ENCODE assay signal across 8 cellular contexts in genomic region chr10:73772280-73773151, GRCh38. TPM values are rescaled to one million over a fixed set of nuclear protein-coding genes. Genes with fewer than 3 reads are reported as not detected.
DNase-seq lines count a peak whose midpoint lies in the region; ATAC-seq and TF ChIP-seq lines count a peak whose summit lies in the region.

No MANE protein-coding gene starts in this region.

- ATAC-seq in HG02588 (IDR thresholded peaks at IDR 0.05; ENCODE audit: unreplicated experiment), result peak; percentile 62
- ATAC-seq in activated B cell treated with CpG ODN at 0.5 μM for 24 hours (ENCODE audit: low read depth), result peak; percentile 67

- no peak for TF ChIP-seq CTCF in activated B cell treated with CpG ODN at 0.5 μM for 24 hours (IDR thresholded peaks at IDR 0.05)
- no peak for TF ChIP-seq CTCF in cardiac fibroblast (IDR thresholded peaks at IDR 0.05; ENCODE audit: low read depth, low read length)

- peak overlapping the region; percentile 91 for H3K27ac Mint-ChIP-seq in activated B cell treated with CpG ODN at 0.5 μM for 24 hours

- H3K9me3 Mint-ChIP-seq in activated B cell treated with CpG ODN at 0.5 μM for 24 hours, result no peaks in the 10 kb centered on the region

- peak overlapping the region; percentile 62 for H3K4me3 ChIP-seq in cardiac fibroblast (replicated peaks in 1 of 2; ENCODE audit: low read depth in 2 of 2, low read length in 2 of 2)

- POLR2A ChIA-PET in activated B cell treated with CpG ODN at 0.5 μM for 24 hours (lab: Charles Lee), result interaction anchor here (0.5 to 3.3 kb wide), 26 partner anchors 9 to 1884 kb away, joined by 3 to 77 read pairs (median 4); partner anchors contain the start of genes AP3M1, CAMK2G, CHCHD1 and NDST2

- peaks cover 78% of the 10 kb centered on the region for H3K36me3 Mint-ChIP-seq in activated B cell treated with CpG ODN at 0.5 μM for 24 hours (ENCODE audit: low read depth)

- H3K27me3 Mint-ChIP-seq in activated B cell treated with CpG ODN at 0.5 μM for 24 hours, result no peaks in the 10 kb centered on the region

- DNase-seq in NCI-H2029 (lab: John Stamatoyannopoulos, UW) (peak; percentile 33), NCI-H2029 treated with DMSO at 0.1 percent for 48 hours (lab: John Stamatoyannopoulos, UW) (no peak), NCI-H1092 treated with DMSO at 0.1 percent for 48 hours (lab: John Stamatoyannopoulos, UW) (peak; percentile 70), activated B cell treated with CpG ODN at 0.5 μM for 24 hours (peak; percentile 80), cardiac fibroblast (ENCODE audit: low read depth in 2 of 2) (peak; percentile 83 to 84), islet precursor cell (peak; percentile 89)
- DNase-seq in stimulated activated CD4-positive, alpha-beta T cell treated with anti-CD3 and anti-CD28 coated beads, Interleukin-12 subunit alpha, Interleukin-12 subunit beta, amount 100 ng/mL, for 4 hours, result peak; percentile 71

- H3K4me3 Mint-ChIP-seq in activated B cell treated with CpG ODN at 0.5 μM for 24 hours, result peak overlapping the region; percentile 91

- H3K4me1 Mint-ChIP-seq in activated B cell treated with CpG ODN at 0.5 μM for 24 hours, result peaks cover 64% of the 10 kb centered on the region

- intact Hi-C loops in activated B cell treated with CpG ODN at 0.5 μM for 24 hours (cut with micrococcal nuclease), result loop anchor here (1.0 to 5.0 kb wide), 7 partner anchors 13 to 1055 kb away; partner anchors contain the start of genes KAT6B, NDST2, SEC24C and ZSWIM8

- CTCF ChIA-PET in activated B cell treated with CpG ODN at 0.5 μM for 24 hours (lab: Charles Lee), result interaction anchor here (0.8 to 2.8 kb wide), 7 partner anchors 9 to 107 kb away, joined by 3 to 19 read pairs (median 5); partner anchors contain the start of gene CHCHD1

RNA-seq across cellular contexts. Expression of gene CHCHD1, which starts 9.3 kb away (rescaled TPM):
- total RNA-seq in activated B cell treated with CpG ODN at 0.5 μM for 24 hours, result 19.3 and 24.2 TPM in 2 replicates

RNA-seq across cellular contexts. Expression of gene ZSWIM8, which starts 12.9 kb away (rescaled TPM):
- 67.5 and 93.0 TPM in 2 replicates for total RNA-seq in activated B cell treated with CpG ODN at 0.5 μM for 24 hours

RNA-seq across cellular contexts. Expression of gene SEC24C, which starts 28.3 kb away (rescaled TPM):
- 78.5 and 89.8 TPM in 2 replicates for total RNA-seq in activated B cell treated with CpG ODN at 0.5 μM for 24 hours

RNA-seq across cellular contexts. Expression of gene NDST2, which starts 38.9 kb away (rescaled TPM):
- total RNA-seq in activated B cell treated with CpG ODN at 0.5 μM for 24 hours, result 59.4 and 61.7 TPM in 2 replicates
